ENCODE assay signal across 21 cellular contexts in the genomic region with DNA sequence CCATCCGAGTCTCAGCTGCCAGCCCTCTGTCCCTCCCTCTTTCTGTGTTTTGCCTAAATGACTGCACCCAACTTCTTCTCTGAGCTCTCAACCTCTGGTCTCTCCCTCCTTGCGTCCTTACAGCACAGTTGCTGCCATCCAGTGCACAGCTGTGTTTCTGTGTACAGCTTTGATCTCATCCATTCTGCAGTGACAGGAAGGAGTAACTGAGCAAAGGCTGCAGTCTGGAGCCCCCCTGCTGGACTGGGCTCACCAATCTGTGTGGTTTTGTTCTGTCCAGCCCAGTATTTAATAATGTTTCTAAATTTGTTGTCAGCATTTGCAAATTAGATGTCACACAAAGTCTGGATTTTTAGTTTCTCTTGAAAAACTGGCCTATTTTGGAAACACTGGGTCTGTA. TPM values are rescaled to one million over a fixed set of nuclear protein-coding genes. Genes with fewer than 3 reads are reported as not detected.
A peak's percentile ranks its signal among the peaks of the same experiment; 100 is the strongest.
DNase-seq lines count a peak whose midpoint lies in the region; ATAC-seq and TF ChIP-seq lines count a peak whose summit lies in the region.
"Had no signal": no experiment of that assay in that cellular context is flagged by ENCODE, and none has a peak within 500 bp of the region (broad histone marks: within the 10 kb centered on the region; RNA-seq: fewer than 3 reads in every experiment).

No MANE protein-coding gene starts in this region.

- no peaks in the 10 kb centered on the region for H3K36me3 ChIP-seq in neuronal stem cell (replicated peaks in 1 of 2; ENCODE audit: control insufficient read depth in 2 of 2, insufficient read depth in 2 of 2, low read length in 2 of 2)

- H3K14ac ChIP-seq in neuronal stem cell (ENCODE audit: low read length): no peak overlapping the region

- H3K9me3 Mint-ChIP-seq in glutamatergic neuron (ENCODE audit: unreplicated experiment): peaks cover 1% of the 10 kb centered on the region
- H3K9me3 Mint-ChIP-seq: CD8-positive, alpha-beta T cell had no signal

- WGBS in neuronal stem cell (ENCODE audit: extremely low coverage in 2 of 2, insufficient read length in 2 of 2, insufficient replicate concordance in 1 of 2), 2 donors: no CpG with 5 or more reads among the region's 2 CpGs

- H2AFZ ChIP-seq in neuronal stem cell (ENCODE audit: low read length): peak overlapping the region; percentile 43
- H2AFZ ChIP-seq: PC-9 had no signal

- no peak overlapping the region for H4K8ac ChIP-seq in neuronal stem cell (ENCODE audit: low read depth, low read length)

- no peak overlapping the region for H2BK15ac ChIP-seq in neuronal stem cell (ENCODE audit: low read length)

- no peaks in the 10 kb centered on the region for H3K27me3 ChIP-seq in neuronal stem cell (ENCODE audit: control insufficient read depth in 3 of 3, insufficient read depth in 3 of 3, low read depth in 1 of 3, low read length in 3 of 3)

- H3K9ac ChIP-seq in neuronal stem cell (ENCODE audit: low read depth, low read length, poor library complexity): no peak overlapping the region

- CTCF ChIA-PET in HEK293T (lab: Yijun Ruan, JAX): no interaction called here

- H2BK12ac ChIP-seq in neuronal stem cell (ENCODE audit: low read length): no peak overlapping the region

- no peak for ATAC-seq in HG02973 (IDR thresholded peaks at IDR 0.05; ENCODE audit: unreplicated experiment)
- ATAC-seq: CD8-positive, alpha-beta T cell had no signal

- H2BK120ac ChIP-seq in neuronal stem cell (ENCODE audit: low read depth, low read length): no peak overlapping the region

- H2BK5ac ChIP-seq in neuronal stem cell (ENCODE audit: low read length): no peak overlapping the region

- no peak overlapping the region for H3K4me2 ChIP-seq in neuronal stem cell (ENCODE audit: insufficient read depth, low read length, poor library complexity, severe bottlenecking)
- H3K4me2 ChIP-seq: PC-9 had no signal

- H3K27me3 Mint-ChIP-seq in glutamatergic neuron (ENCODE audit: unreplicated experiment): no peaks in the 10 kb centered on the region

- DNase-seq in NCI-H69 (lab: John Stamatoyannopoulos, UW) (peak; percentile 32), caudate nucleus (lab: John Stamatoyannopoulos, UW) (peak in 4 of 61 donors; percentile 6 to 17 (median 8)), neuronal stem cell (ENCODE audit: low spot score) (no peak), HEK293T (ENCODE audit: extremely low spot score) (no peak), glutamatergic neuron (no peak), germinal center (ENCODE audit: low spot score) (no peak)
- DNase-seq: C1 segment of cervical spinal cord; CD8-positive, alpha-beta T cell; GOT3; HCEC 1CT; IMR-90; Karpas-422; NCI-H187; NCI-H2227 treated with DMSO at 0.1 percent for 48 hours; NCI-H510A; NCI-H748 treated with DMSO at 0.1 percent for 48 hours; PC-9; RPMI8226; SHP77 had no signal

- H3K23ac ChIP-seq in neuronal stem cell (ENCODE audit: low read depth, low read length, poor library complexity): no peak overlapping the region

- no peak overlapping the region for H3K18ac ChIP-seq in neuronal stem cell (ENCODE audit: low read length)

- H3K9me3 ChIP-seq in neuronal stem cell (replicated peaks in 1 of 2; ENCODE audit: control insufficient read depth in 2 of 2, insufficient read depth in 1 of 2, low read depth in 1 of 2, low read length in 2 of 2): no peaks in the 10 kb centered on the region

- no peaks in the 10 kb centered on the region for H3K79me1 ChIP-seq in neuronal stem cell (ENCODE audit: low read depth, low read length)

- no peaks in the 10 kb centered on the region for H3K4me1 Mint-ChIP-seq in glutamatergic neuron (ENCODE audit: low read depth, unreplicated experiment)

- TF ChIP-seq CTCF in glutamatergic neuron (IDR thresholded peaks at IDR 0.05; ENCODE audit: partially characterized antibody, unreplicated experiment): no peak

- H3K4ac ChIP-seq in neuronal stem cell (ENCODE audit: low read length): no peak overlapping the region

- H2AK5ac ChIP-seq in neuronal stem cell (ENCODE audit: low read depth, low read length): no peak overlapping the region

- H3K27ac ChIP-seq in caudate nucleus (ENCODE audit: low read depth, low read length) (peak overlapping the region; percentile 32), neuronal stem cell (replicated peaks; ENCODE audit: low read length) (no peak overlapping the region)
- H3K27ac ChIP-seq: PC-9 had no signal

- H4K91ac ChIP-seq in neuronal stem cell (ENCODE audit: low read depth, low read length, poor library complexity): no peak overlapping the region

- H3K4me3 ChIP-seq in neuronal stem cell (ENCODE audit: low read length in 2 of 2): no peak overlapping the region
- H3K4me3 ChIP-seq: PC-9 had no signal

- POLR2A ChIA-PET in HEK293T (lab: Yijun Ruan, JAX): no interaction called here

- H3K36me3 Mint-ChIP-seq in glutamatergic neuron (ENCODE audit: unreplicated experiment): no peaks in the 10 kb centered on the region
- H3K36me3 Mint-ChIP-seq: CD8-positive, alpha-beta T cell had no signal

- H3K4me3 Mint-ChIP-seq in glutamatergic neuron (ENCODE audit: unreplicated experiment): no peak overlapping the region
- H3K4me3 Mint-ChIP-seq: CD8-positive, alpha-beta T cell had no signal

- no peak overlapping the region for H3K27ac Mint-ChIP-seq in glutamatergic neuron (ENCODE audit: unreplicated experiment)
- H3K27ac Mint-ChIP-seq: CD8-positive, alpha-beta T cell had no signal

- peaks cover 5 to 13% of the 10 kb centered on the region in 2 donors for H3K4me1 ChIP-seq in neuronal stem cell (ENCODE audit: control insufficient read depth in 2 of 2, insufficient read depth in 1 of 2, low read depth in 1 of 2, low read length in 2 of 2)

TF ChIP-seq in HEK293T, 16 proteins besides CTCF, POLR2A, EP300 and RAD21:
- no peak for TF ChIP-seq FOXA1 (IDR thresholded peaks at IDR 0.05)
- no peak for TF ChIP-seq NFRKB (IDR thresholded peaks at IDR 0.05)
- no peak for TF ChIP-seq ARNT (IDR thresholded peaks at IDR 0.05)
- TF ChIP-seq, protein P1, sequence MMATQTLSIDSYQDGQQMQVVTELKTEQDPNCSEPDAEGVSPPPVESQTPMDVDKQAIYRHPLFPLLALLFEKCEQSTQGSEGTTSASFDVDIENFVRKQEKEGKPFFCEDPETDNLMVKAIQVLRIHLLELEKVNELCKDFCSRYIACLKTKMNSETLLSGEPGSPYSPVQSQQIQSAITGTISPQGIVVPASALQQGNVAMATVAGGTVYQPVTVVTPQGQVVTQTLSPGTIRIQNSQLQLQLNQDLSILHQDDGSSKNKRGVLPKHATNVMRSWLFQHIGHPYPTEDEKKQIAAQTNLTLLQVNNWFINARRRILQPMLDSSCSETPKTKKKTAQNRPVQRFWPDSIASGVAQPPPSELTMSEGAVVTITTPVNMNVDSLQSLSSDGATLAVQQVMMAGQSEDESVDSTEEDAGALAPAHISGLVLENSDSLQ (IDR thresholded peaks at IDR 0.05): no peak
- no peak for TF ChIP-seq ELF4 (IDR thresholded peaks at IDR 0.05)
- TF ChIP-seq TARDBP (IDR thresholded peaks at IDR 0.05): no peak
- TF ChIP-seq FOXK2 (IDR thresholded peaks at IDR 0.05): no peak
- no peak for TF ChIP-seq SP1 (IDR thresholded peaks at IDR 0.05)
- TF ChIP-seq ZNF384 (IDR thresholded peaks at IDR 0.05): no peak
- no peak for TF ChIP-seq CTBP1 (IDR thresholded peaks at IDR 0.05; ENCODE audit: borderline replicate concordance)
- no peak for TF ChIP-seq HDGF (IDR thresholded peaks at IDR 0.05; ENCODE audit: borderline replicate concordance)
- no peak for TF ChIP-seq FOXM1 (IDR thresholded peaks at IDR 0.05; ENCODE audit: borderline replicate concordance)
- TF ChIP-seq SUZ12 (IDR thresholded peaks at IDR 0.05): no peak
- no peak for TF ChIP-seq LEF1 (IDR thresholded peaks at IDR 0.05; ENCODE audit: borderline replicate concordance)
- no peak for TF ChIP-seq BHLHE40 (IDR thresholded peaks at IDR 0.05; ENCODE audit: borderline replicate concordance)
- no peak for TF ChIP-seq L3MBTL2 (conservative IDR thresholded peaks at IDR 0.05)

RNA-seq across cellular contexts. Expression of a gene that starts 43.8 kb away (rescaled TPM):
- polyA plus RNA-seq in neuronal stem cell (2013, experiment 1 of 2): 10.3 TPM
- polyA plus RNA-seq in neuronal stem cell (2013, experiment 2 of 2): 9.7 TPM
- 1.6 TPM for total RNA-seq in glutamatergic neuron (ENCODE audit: unreplicated experiment)
- total RNA-seq: G401 had no signal

RNA-seq across cellular contexts. Expression of a gene that starts 50.7 kb away (rescaled TPM):
- 22.2 TPM for polyA plus RNA-seq in neuronal stem cell (2013, experiment 1 of 2)
- 22.7 TPM for polyA plus RNA-seq in neuronal stem cell (2013, experiment 2 of 2)
- 72.2 TPM for total RNA-seq in glutamatergic neuron (ENCODE audit: unreplicated experiment)
